9 cellular contexts compared by ENCODE assay signal in the genomic region with DNA sequence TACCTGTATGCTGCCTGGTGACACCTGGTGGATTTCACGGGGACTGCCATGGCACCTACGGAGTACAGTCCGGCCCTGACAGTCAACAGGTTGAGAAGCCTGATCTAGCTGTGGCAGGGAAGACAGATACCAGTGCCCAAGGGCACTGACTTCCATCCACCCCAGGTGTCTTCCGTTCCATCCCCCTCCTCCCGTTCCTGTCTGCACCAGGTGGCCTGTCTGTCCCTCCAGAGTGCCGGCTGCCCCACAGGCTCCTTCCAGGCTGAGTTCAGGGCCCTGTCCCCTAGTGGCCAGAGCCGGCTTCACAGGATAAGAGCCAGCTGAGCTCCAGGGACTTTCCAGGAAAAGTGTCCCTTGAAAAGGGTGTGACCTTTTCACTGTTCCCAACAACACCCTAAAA. TPM values are rescaled to one million over a fixed set of nuclear protein-coding genes. Genes with fewer than 3 reads are reported as not detected.
DNase-seq lines count a peak whose midpoint lies in the region; ATAC-seq and TF ChIP-seq lines count a peak whose summit lies in the region.
"Not testable (repeated sequence)": the region's sequence is repeated elsewhere in the genome, so short reads cannot be mapped to it uniquely, and the experiment has no call there.
"Had no signal": no experiment of that assay in that cellular context is flagged by ENCODE, and none has a peak within 500 bp of the region (broad histone marks: within the 10 kb centered on the region; RNA-seq: fewer than 3 reads in every experiment).

No MANE protein-coding gene starts in this region.

- not testable (repeated sequence) for ATAC-seq in right lobe of liver

- H3K4me3 Mint-ChIP-seq in Caco-2 (ENCODE audit: unreplicated experiment) (peak overlapping the region; percentile 32), type B pancreatic cell (peak overlapping the region; percentile 57)
- H3K4me3 Mint-ChIP-seq in activated CD4-positive, alpha-beta memory T cell treated with anti-CD3 and anti-CD28 coated beads, Interleukin-2, amount 10 ng/mL, durations not matched to agents 7 days and 5 days; osteocyte (ENCODE audit: unreplicated experiment): not testable (repeated sequence)

- POLR2A ChIA-PET in Caco-2 (lab: Charles Lee); PC-9 (lab: Charles Lee; ENCODE audit: unreplicated experiment); activated CD4-positive, alpha-beta memory T cell treated with anti-CD3 and anti-CD28 coated beads, Interleukin-2, amount 10 ng/mL, durations not matched to agents 7 days and 5 days (lab: Charles Lee): not testable (repeated sequence)

- not testable (repeated sequence) for H3K9me2 ChIP-seq in PC-9 (ENCODE audit: insufficient read depth)

- not testable (repeated sequence) for H3K4me2 ChIP-seq in PC-9; mammary epithelial cell (ENCODE audit: insufficient read depth, low read depth, low read length)

- BruUV-seq in Caco-2 (replicated peaks; lab: Mats Ljungman, UMichigan); PC-9 (replicated peaks; lab: Mats Ljungman, UMichigan); mammary epithelial cell (replicated peaks; lab: Mats Ljungman, UMichigan): not testable (repeated sequence)

- H3K4me1 ChIP-seq in Caco-2; PC-9 (replicated peaks; ENCODE audit: insufficient read depth); mammary epithelial cell (ENCODE audit: insufficient read depth, low read length); right lobe of liver: not testable (repeated sequence)

- not testable (repeated sequence) for H3K9me3 ChIP-seq in Caco-2; PC-9 (ENCODE audit: insufficient read depth, low read depth); mammary epithelial cell (replicated peaks; ENCODE audit: insufficient read depth, low read length); right lobe of liver

- H3K9ac ChIP-seq in mammary epithelial cell (ENCODE audit: insufficient read depth, low read length) = not testable (repeated sequence)

- intact Hi-C loops in Caco-2 (cut with micrococcal nuclease; ENCODE audit: unreplicated experiment); PC-9 (cut with micrococcal nuclease; ENCODE audit: unreplicated experiment); mammary epithelial cell (cut with micrococcal nuclease); right lobe of liver (cut with DNase I): not testable (repeated sequence)

- not testable (repeated sequence) for H3K36me3 Mint-ChIP-seq in Caco-2 (ENCODE audit: insufficient read depth, unreplicated experiment); activated CD4-positive, alpha-beta memory T cell treated with anti-CD3 and anti-CD28 coated beads, Interleukin-2, amount 10 ng/mL, durations not matched to agents 7 days and 5 days (ENCODE audit: low read depth); osteocyte (ENCODE audit: unreplicated experiment); type B pancreatic cell

- H3K27me3 ChIP-seq in Caco-2 (replicated peaks; ENCODE audit: control insufficient read depth, insufficient read depth, low read length); PC-9 (ENCODE audit: insufficient read depth, low read depth); mammary epithelial cell (ENCODE audit: insufficient read depth, low read length); right lobe of liver: not testable (repeated sequence)

- H3K79me2 ChIP-seq in PC-9 (ENCODE audit: low read depth); mammary epithelial cell (ENCODE audit: insufficient read depth, low read length): not testable (repeated sequence)

- CTCF ChIA-PET in Caco-2 (lab: Charles Lee); PC-9 (lab: Charles Lee); activated CD4-positive, alpha-beta memory T cell treated with anti-CD3 and anti-CD28 coated beads, Interleukin-2, amount 10 ng/mL, durations not matched to agents 7 days and 5 days (lab: Charles Lee); mammary epithelial cell (lab: Charles Lee; ENCODE audit: low non-redundant PET): not testable (repeated sequence)

- not testable (repeated sequence) for H3F3A ChIP-seq in PC-9 (ENCODE audit: insufficient read depth, low read depth)

- TF ChIP-seq POLR2A in right lobe of liver (IDR thresholded peaks at IDR 0.05) = not testable (repeated sequence)

- not testable (repeated sequence) for H3K4me3 ChIP-seq in Caco-2 (ENCODE audit: low read depth, low read length); PC-9; right lobe of liver
- H3K4me3 ChIP-seq in mammary epithelial cell (replicated peaks in 1 of 3; ENCODE audit: insufficient read depth in 1 of 3, low read depth in 2 of 3, low read length in 3 of 3) = peak overlapping the region in 1 of 3 experiments; percentile 19

- H4K20me1 ChIP-seq in PC-9 (ENCODE audit: insufficient read depth); mammary epithelial cell (ENCODE audit: insufficient read depth, low read length): not testable (repeated sequence)

- in situ Hi-C loops in mammary epithelial cell (cut with MboI; ENCODE audit: low sequenced_read_pairs in 2 of 2) = not testable (repeated sequence)

- not testable (repeated sequence) for H3K9me3 Mint-ChIP-seq in Caco-2 (ENCODE audit: unreplicated experiment); activated CD4-positive, alpha-beta memory T cell treated with anti-CD3 and anti-CD28 coated beads, Interleukin-2, amount 10 ng/mL, durations not matched to agents 7 days and 5 days; osteocyte (ENCODE audit: unreplicated experiment); type B pancreatic cell

- DNase-seq in Caco-2 (peak; percentile 21 to 27), PC-9 (peak in 1 of 2 experiments; percentile 31), right lobe of liver (peak; percentile 9 to 37 (median 18))
- DNase-seq in activated CD4-positive, alpha-beta memory T cell treated with anti-CD3 and anti-CD28 coated beads, Interleukin-2, amount 10 ng/mL, durations not matched to agents 7 days and 5 days = peak; percentile 16
- peak; percentile 2 for DNase-seq in activated effector memory CD4-positive, alpha-beta T cell treated with Interleukin-2 at 50 U/mL for 16 hours
- DNase-seq in mammary epithelial cell; osteocyte (ENCODE audit: extremely low spot score, unreplicated experiment); type B pancreatic cell (ENCODE audit: extremely low spot score, unreplicated experiment): not testable (repeated sequence)

- H3K4me1 Mint-ChIP-seq in Caco-2 (ENCODE audit: low read depth, unreplicated experiment); activated CD4-positive, alpha-beta memory T cell treated with anti-CD3 and anti-CD28 coated beads, Interleukin-2, amount 10 ng/mL, durations not matched to agents 7 days and 5 days; osteocyte (ENCODE audit: unreplicated experiment); type B pancreatic cell (ENCODE audit: unreplicated experiment): not testable (repeated sequence)

- WGBS in mammary epithelial cell (ENCODE audit: low coverage, missing lambda C conversion rate) = 0% methylated on average over 1 of the region's 7 CpGs
- no CpG with 5 or more reads among the region's 7 CpGs for WGBS in right lobe of liver (ENCODE audit: insufficient coverage, low coverage, low lambda C conversion rate, missing lambda C conversion rate)

- TF ChIP-seq CTCF in Caco-2 (IDR thresholded peaks at IDR 0.05; ENCODE audit: insufficient read depth in 1 of 2, low read depth in 1 of 2, low read length in 1 of 2, severe bottlenecking in 1 of 2, unreplicated experiment in 1 of 2) (peak in 1 of 2 experiments; percentile 28), PC-9 (conservative IDR thresholded peaks at IDR 0.05) (peak; percentile 48), mammary epithelial cell (conservative IDR thresholded peaks at IDR 0.05 in 1 of 2, IDR thresholded peaks at IDR 0.05 in 1 of 2; ENCODE audit: extremely low read depth in 1 of 2, insufficient read depth in 1 of 2, low read depth in 1 of 2, low read length in 2 of 2) (peak in 1 of 2 donors; percentile 23), right lobe of liver (IDR thresholded peaks at IDR 0.05) (peak in 3 of 4 donors; percentile 20 to 34 (median 30)), osteocyte (IDR thresholded peaks at IDR 0.05) (peak; percentile 30), type B pancreatic cell (conservative IDR thresholded peaks at IDR 0.05) (peak; percentile 62)

- H3K27me3 Mint-ChIP-seq in Caco-2 (ENCODE audit: insufficient read depth, unreplicated experiment); activated CD4-positive, alpha-beta memory T cell treated with anti-CD3 and anti-CD28 coated beads, Interleukin-2, amount 10 ng/mL, durations not matched to agents 7 days and 5 days; osteocyte (ENCODE audit: unreplicated experiment); type B pancreatic cell: not testable (repeated sequence)

- H2AFZ ChIP-seq in PC-9 = not testable (repeated sequence)
- peak overlapping the region; percentile 39 for H2AFZ ChIP-seq in mammary epithelial cell (ENCODE audit: low read depth, low read length)

- H3K27ac ChIP-seq in PC-9; mammary epithelial cell (ENCODE audit: insufficient read depth, low read depth, low read length); right lobe of liver: not testable (repeated sequence)

- not testable (repeated sequence) for H3K27ac Mint-ChIP-seq in Caco-2 (ENCODE audit: unreplicated experiment); activated CD4-positive, alpha-beta memory T cell treated with anti-CD3 and anti-CD28 coated beads, Interleukin-2, amount 10 ng/mL, durations not matched to agents 7 days and 5 days; osteocyte (ENCODE audit: unreplicated experiment); type B pancreatic cell

- dilution Hi-C loops in mammary epithelial cell (cut with HindIII; ENCODE audit: low sequenced_read_pairs) = not testable (repeated sequence)

- not testable (repeated sequence) for H3K36me3 ChIP-seq in Caco-2 (ENCODE audit: control insufficient read depth, insufficient read depth, low read length); PC-9 (ENCODE audit: low read depth); mammary epithelial cell (ENCODE audit: insufficient read depth, low read length); right lobe of liver

RNA-seq across cellular contexts. Expression of a gene that starts 10.9 kb away (rescaled TPM):
- total RNA-seq in Caco-2 (2022) (1.4 and 2.5 TPM in 2 replicates), PC-9 (2021) (1.8 and 2.3 TPM in 2 replicates), mammary epithelial cell (1 to 10 TPM; 1.2 to 3.1 TPM), right lobe of liver (1 to 10 TPM; 1.0 to 3.5 (median 1.3) TPM), osteocyte (4.9 and 5.1 TPM in 2 replicates), type B pancreatic cell (ENCODE audit: low replicate concordance) (3.8 and 5.5 TPM in 2 replicates)
- 1 to 10 TPM; 1.7 to 2.3 TPM for total RNA-seq in activated CD4-positive, alpha-beta memory T cell treated with anti-CD3 and anti-CD28 coated beads, Interleukin-2, amount 10 ng/mL, durations not matched to agents 7 days and 5 days
- 0.22 TPM for polyA plus RNA-seq in mammary epithelial cell
- not detected for polyA minus RNA-seq in mammary epithelial cell
- total RNA-seq: M059J had no signal
